ENCODE assay signal across 1 cellular context in genomic region chr1:145964328-145965118, GRCh38.
TF ChIP-seq lines count a peak whose summit lies in the region.

Gene ANKRD34A (minus strand): TSS chr1:145964575. CDS start chr1:145961759, 2,816 bp downstream.
A gene with protein sequence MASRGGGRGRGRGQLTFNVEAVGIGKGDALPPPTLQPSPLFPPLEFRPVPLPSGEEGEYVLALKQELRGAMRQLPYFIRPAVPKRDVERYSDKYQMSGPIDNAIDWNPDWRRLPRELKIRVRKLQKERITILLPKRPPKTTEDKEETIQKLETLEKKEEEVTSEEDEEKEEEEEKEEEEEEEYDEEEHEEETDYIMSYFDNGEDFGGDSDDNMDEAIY (plus strand): TSS chr1:145964690. CDS start chr1:145974866, 10,176 bp downstream.

TF ChIP-seq in HEK293, 187 proteins besides CTCF, POLR2A, EP300 and RAD21 (continued from another document):
- TF ChIP-seq ZBTB11 (tag by site-specific recombination; conservative IDR thresholded peaks at IDR 0.05; ENCODE audit: low read depth) = peak; percentile 80
- TF ChIP-seq ZNF501 (tag by site-specific recombination; IDR thresholded peaks at IDR 0.05) = peak; percentile 78; the same call in 1 of the 2 replicates
- TF ChIP-seq, protein P1, sequence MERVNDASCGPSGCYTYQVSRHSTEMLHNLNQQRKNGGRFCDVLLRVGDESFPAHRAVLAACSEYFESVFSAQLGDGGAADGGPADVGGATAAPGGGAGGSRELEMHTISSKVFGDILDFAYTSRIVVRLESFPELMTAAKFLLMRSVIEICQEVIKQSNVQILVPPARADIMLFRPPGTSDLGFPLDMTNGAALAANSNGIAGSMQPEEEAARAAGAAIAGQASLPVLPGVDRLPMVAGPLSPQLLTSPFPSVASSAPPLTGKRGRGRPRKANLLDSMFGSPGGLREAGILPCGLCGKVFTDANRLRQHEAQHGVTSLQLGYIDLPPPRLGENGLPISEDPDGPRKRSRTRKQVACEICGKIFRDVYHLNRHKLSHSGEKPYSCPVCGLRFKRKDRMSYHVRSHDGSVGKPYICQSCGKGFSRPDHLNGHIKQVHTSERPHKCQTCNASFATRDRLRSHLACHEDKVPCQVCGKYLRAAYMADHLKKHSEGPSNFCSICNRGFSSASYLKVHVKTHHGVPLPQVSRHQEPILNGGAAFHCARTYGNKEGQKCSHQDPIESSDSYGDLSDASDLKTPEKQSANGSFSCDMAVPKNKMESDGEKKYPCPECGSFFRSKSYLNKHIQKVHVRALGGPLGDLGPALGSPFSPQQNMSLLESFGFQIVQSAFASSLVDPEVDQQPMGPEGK (tag by site-specific recombination; IDR thresholded peaks at IDR 0.05) = 0 out of 2 replicates have a peak, but pooled peaks have one; percentile 26
- TF ChIP-seq, protein P2, sequence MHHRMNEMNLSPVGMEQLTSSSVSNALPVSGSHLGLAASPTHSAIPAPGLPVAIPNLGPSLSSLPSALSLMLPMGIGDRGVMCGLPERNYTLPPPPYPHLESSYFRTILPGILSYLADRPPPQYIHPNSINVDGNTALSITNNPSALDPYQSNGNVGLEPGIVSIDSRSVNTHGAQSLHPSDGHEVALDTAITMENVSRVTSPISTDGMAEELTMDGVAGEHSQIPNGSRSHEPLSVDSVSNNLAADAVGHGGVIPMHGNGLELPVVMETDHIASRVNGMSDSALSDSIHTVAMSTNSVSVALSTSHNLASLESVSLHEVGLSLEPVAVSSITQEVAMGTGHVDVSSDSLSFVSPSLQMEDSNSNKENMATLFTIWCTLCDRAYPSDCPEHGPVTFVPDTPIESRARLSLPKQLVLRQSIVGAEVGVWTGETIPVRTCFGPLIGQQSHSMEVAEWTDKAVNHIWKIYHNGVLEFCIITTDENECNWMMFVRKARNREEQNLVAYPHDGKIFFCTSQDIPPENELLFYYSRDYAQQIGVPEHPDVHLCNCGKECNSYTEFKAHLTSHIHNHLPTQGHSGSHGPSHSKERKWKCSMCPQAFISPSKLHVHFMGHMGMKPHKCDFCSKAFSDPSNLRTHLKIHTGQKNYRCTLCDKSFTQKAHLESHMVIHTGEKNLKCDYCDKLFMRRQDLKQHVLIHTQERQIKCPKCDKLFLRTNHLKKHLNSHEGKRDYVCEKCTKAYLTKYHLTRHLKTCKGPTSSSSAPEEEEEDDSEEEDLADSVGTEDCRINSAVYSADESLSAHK (tag by site-specific recombination; IDR thresholded peaks at IDR 0.05) = peak; percentile 75
- TF ChIP-seq ZBTB20 (tag by site-specific recombination; IDR thresholded peaks at IDR 0.05) = peak; percentile 57; the same call in 1 of the 2 replicates
- TF ChIP-seq ATF2 (tag by site-specific recombination; IDR thresholded peaks at IDR 0.05; ENCODE audit: low read depth) = no peak
- TF ChIP-seq MZF1 (tag by site-specific recombination; IDR thresholded peaks at IDR 0.05; ENCODE audit: borderline replicate concordance) = 0 out of 2 replicates have a peak, but pooled peaks have one; percentile 12
- TF ChIP-seq ZNF335 (tag by site-specific recombination; conservative IDR thresholded peaks at IDR 0.05) = peak; percentile 74
- TF ChIP-seq ZEB2 (tag by site-specific recombination; IDR thresholded peaks at IDR 0.05) = peak; percentile 39; the same call in 1 of the 2 replicates
- TF ChIP-seq ZBTB17 (tag by site-specific recombination; IDR thresholded peaks at IDR 0.05) = peak; percentile 77
- 0 out of 2 replicates have a peak, but pooled peaks have one; percentile 24 for TF ChIP-seq ZNF596 (tag by site-specific recombination; IDR thresholded peaks at IDR 0.05)
- TF ChIP-seq, protein P3, sequence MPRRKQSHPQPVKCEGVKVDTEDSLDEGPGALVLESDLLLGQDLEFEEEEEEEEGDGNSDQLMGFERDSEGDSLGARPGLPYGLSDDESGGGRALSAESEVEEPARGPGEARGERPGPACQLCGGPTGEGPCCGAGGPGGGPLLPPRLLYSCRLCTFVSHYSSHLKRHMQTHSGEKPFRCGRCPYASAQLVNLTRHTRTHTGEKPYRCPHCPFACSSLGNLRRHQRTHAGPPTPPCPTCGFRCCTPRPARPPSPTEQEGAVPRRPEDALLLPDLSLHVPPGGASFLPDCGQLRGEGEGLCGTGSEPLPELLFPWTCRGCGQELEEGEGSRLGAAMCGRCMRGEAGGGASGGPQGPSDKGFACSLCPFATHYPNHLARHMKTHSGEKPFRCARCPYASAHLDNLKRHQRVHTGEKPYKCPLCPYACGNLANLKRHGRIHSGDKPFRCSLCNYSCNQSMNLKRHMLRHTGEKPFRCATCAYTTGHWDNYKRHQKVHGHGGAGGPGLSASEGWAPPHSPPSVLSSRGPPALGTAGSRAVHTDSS (tag by site-specific recombination; IDR thresholded peaks at IDR 0.05) = no peak
- peak; percentile 79; the same call in 1 of the 2 replicates for TF ChIP-seq TRIM28 (IDR thresholded peaks at IDR 0.05; ENCODE audit: borderline replicate concordance, low read length)
- TF ChIP-seq ZNF121 (tag by site-specific recombination; IDR thresholded peaks at IDR 0.05) = no peak
- TF ChIP-seq KLF10 (tag by site-specific recombination; IDR thresholded peaks at IDR 0.05) = peak; percentile 41; the same call in 1 of the 2 replicates
- no peak for TF ChIP-seq ZNF350 (tag by site-specific recombination; IDR thresholded peaks at IDR 0.05)
- TF ChIP-seq SP2 (tag by site-specific recombination; IDR thresholded peaks at IDR 0.05) = peak; percentile 98
- peak; percentile 44; the same call in 1 of the 2 replicates for TF ChIP-seq ZNF692 (tag by site-specific recombination; IDR thresholded peaks at IDR 0.05)
- peak; percentile 25; the same call in 1 of the 2 replicates for TF ChIP-seq FEZF1 (tag by site-specific recombination; IDR thresholded peaks at IDR 0.05)
- no peak for TF ChIP-seq ZNF157 (tag by site-specific recombination; IDR thresholded peaks at IDR 0.05)
- peak; percentile 13; the same call in 1 of the 2 replicates for TF ChIP-seq ZNF629 (tag by site-specific recombination; IDR thresholded peaks at IDR 0.05)
- TF ChIP-seq ZNF366 (tag by site-specific recombination; conservative IDR thresholded peaks at IDR 0.05) = peak; percentile 98
- peak; percentile 87 for TF ChIP-seq PRDM10 (tag by site-specific recombination; IDR thresholded peaks at IDR 0.05)
- TF ChIP-seq ZNF623 (tag by site-specific recombination; IDR thresholded peaks at IDR 0.05) = no peak
TF ChIP-seq in HEK293: peak in this region for 30.
